9 cellular contexts compared by ENCODE assay signal in genomic region chr20:31695849-31696804, GRCh38. TPM values are rescaled to one million over a fixed set of nuclear protein-coding genes. Genes with fewer than 3 reads are reported as not detected.
DNase-seq lines count a peak whose midpoint lies in the region; ATAC-seq and TF ChIP-seq lines count a peak whose summit lies in the region.
"Had no signal": no experiment of that assay in that cellular context is flagged by ENCODE, and none has a peak within 500 bp of the region (broad histone marks: within the 10 kb centered on the region; RNA-seq: fewer than 3 reads in every experiment).

No MANE protein-coding gene starts in this region.

- no peaks in the 10 kb centered on the region for H3K9me3 ChIP-seq in skeletal muscle satellite cell (replicated peaks; ENCODE audit: low read length)

- peaks cover 57% of the 10 kb centered on the region for H3K36me3 ChIP-seq in skeletal muscle satellite cell (ENCODE audit: insufficient read depth, low read length)

- no peaks in the 10 kb centered on the region for H3K27me3 ChIP-seq in skeletal muscle satellite cell (ENCODE audit: control insufficient read depth, insufficient read depth, low read length)

- H3K4me1 ChIP-seq in skeletal muscle satellite cell (ENCODE audit: control insufficient read depth, insufficient read depth, low read length), result peaks cover 80% of the 10 kb centered on the region

- H3K4me3 ChIP-seq in fibroblast of the aortic adventitia (ENCODE audit: low read depth, low read length) (no peak overlapping the region), skeletal muscle satellite cell (ENCODE audit: low read length) (peak overlapping the region; percentile 4)

- no peak for TF ChIP-seq CTCF in fibroblast of the aortic adventitia (IDR thresholded peaks at IDR 0.05; ENCODE audit: insufficient read depth, low read length)

- H3K4me2 ChIP-seq in skeletal muscle satellite cell (ENCODE audit: low read length), result peak overlapping the region; percentile 42

- DNase-seq in GM04504 (ENCODE audit: low read depth) (peak; percentile 81), fibroblast of the aortic adventitia (ENCODE audit: low read depth) (peak; percentile 43)
- no peak for DNase-seq in stimulated activated CD4-positive, alpha-beta T cell treated with anti-CD3 and anti-CD28 coated beads, Interleukin-2, amount 100 ng/mL, for 48 hours
- no peak for DNase-seq in activated CD8-positive, alpha-beta memory T cell treated with anti-CD3 and anti-CD28 coated beads for 24 hours
- DNase-seq: NCI-H1930 had no signal

- ATAC-seq in SK-N-SH treated with all-trans-retinoic acid at 6 μM for 48 hours (peak; percentile 23; the same call in 2 of the 3 replicates), HG02970 (IDR thresholded peaks at IDR 0.05; ENCODE audit: low FRiP score, unreplicated experiment) (no peak), GM19035 (IDR thresholded peaks at IDR 0.05; ENCODE audit: unreplicated experiment) (no peak)

- peak overlapping the region; percentile 62 for H3K9ac ChIP-seq in skeletal muscle satellite cell (ENCODE audit: low read depth, low read length)

TF ChIP-seq in SK-N-SH treated with all-trans-retinoic acid at 6 μM for 48 hours, 23 proteins besides CTCF, POLR2A, EP300 and RAD21:
- 0 out of 2 replicates have a peak, but pooled peaks have one; percentile 15 for TF ChIP-seq SNAI2 (CRISPR knock-in tag; IDR thresholded peaks at IDR 0.05)
- no peak for TF ChIP-seq PPARA (CRISPR knock-in tag; IDR thresholded peaks at IDR 0.05; ENCODE audit: borderline replicate concordance)
- no peak for TF ChIP-seq ESRRG (CRISPR knock-in tag; IDR thresholded peaks at IDR 0.05)

RNA-seq across cellular contexts. Expression of gene BCL2L1, which starts 26.5 kb away (rescaled TPM):
- 59.9 and 101 TPM in 2 replicates for total RNA-seq in fibroblast of the aortic adventitia (ENCODE audit: low replicate concordance)
- total RNA-seq in skeletal muscle satellite cell (2012; rRNA removed), result 158 and 187 TPM in 2 replicates

RNA-seq across cellular contexts. Expression of gene TPX2, which starts 43.0 kb away (rescaled TPM):
- total RNA-seq in fibroblast of the aortic adventitia (ENCODE audit: low replicate concordance), result 6.2 and 91.1 TPM in 2 replicates
- 45.4 and 60.7 TPM in 2 replicates for total RNA-seq in skeletal muscle satellite cell (2012; rRNA removed)

RNA-seq across cellular contexts. Expression of gene COX4I2, which starts 58.4 kb away (rescaled TPM):
- total RNA-seq in fibroblast of the aortic adventitia (ENCODE audit: low replicate concordance), result not detected in 2 replicates
- 0.44 and 0.76 TPM in 2 replicates for total RNA-seq in skeletal muscle satellite cell (2012; rRNA removed)

Comparison
In these comparisons a context has a peak if more than half of its experiments do, and no peak if none do; other contexts are left out.
1. DNase-seq: peak in GM04504 (single experiment) and fibroblast of the aortic adventitia (single experiment); none in stimulated activated CD4-positive, alpha-beta T cell treated with anti-CD3 and anti-CD28 coated beads, Interleukin-2, amount 100 ng/mL, for 48 hours (0 of 2) and activated CD8-positive, alpha-beta memory T cell treated with anti-CD3 and anti-CD28 coated beads for 24 hours (single experiment).